Comparison of ENCODE assay signal across 22 cellular contexts in the genomic region with DNA sequence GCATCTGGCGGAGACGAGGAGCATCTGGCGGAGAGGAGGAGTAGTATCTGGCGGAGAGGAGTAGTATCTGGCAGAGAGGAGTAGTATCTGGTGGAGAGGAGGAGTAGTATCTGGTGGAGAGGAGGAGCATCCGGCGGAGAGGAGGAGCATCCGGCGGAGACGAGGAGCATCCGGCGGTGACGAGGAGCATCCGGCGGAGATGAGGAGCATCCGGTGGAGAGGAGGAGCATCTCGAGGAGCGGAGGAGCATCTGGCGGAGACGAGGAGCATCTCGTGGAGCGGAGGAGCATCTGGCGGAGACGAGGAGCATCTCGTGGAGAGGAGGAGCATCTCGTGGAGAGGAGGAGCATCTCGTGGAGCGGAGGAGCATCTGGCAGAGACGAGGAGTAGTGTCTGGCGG. TPM values are rescaled to one million over a fixed set of nuclear protein-coding genes. Genes with fewer than 3 reads are reported as not detected.
"Had no signal": no experiment of that assay in that cellular context is flagged by ENCODE, and none has a peak within 500 bp of the region (broad histone marks: within the 10 kb centered on the region; RNA-seq: fewer than 3 reads in every experiment).

No MANE protein-coding gene starts in this region.

- H3K27ac Mint-ChIP-seq: activated B cell treated with CpG ODN at 0.5 μM for 24 hours; activated naive CD4-positive, alpha-beta T cell treated with anti-CD3 and anti-CD28 coated beads, Interleukin-2, amount 10 ng/mL, durations not matched to agents 7 days and 5 days; activated naive CD8-positive, alpha-beta T cell treated with anti-CD3 and anti-CD28 coated beads, Interleukin-2, amount 50 U/mL, for 24 hours; mesothelial cell of epicardium; nephron had no signal

- DNase-seq: activated B cell treated with CpG ODN at 0.5 μM for 24 hours; activated CD4-positive, alpha-beta T cell treated with anti-CD3 and anti-CD28 coated beads for 4 hours; activated CD4-positive, alpha-beta T cell treated with anti-CD3 and anti-CD28 coated beads, Interleukin-2, amount 50 U/mL, for 48 hours; activated CD8-positive, alpha-beta memory T cell treated with anti-CD3 and anti-CD28 coated beads, Interleukin-2, amount 50 U/mL, for 48 hours; activated effector memory CD4-positive, alpha-beta T cell treated with Interleukin-2 at 50 U/mL for 16 hours; activated naive CD4-positive, alpha-beta T cell treated with anti-CD3 and anti-CD28 coated beads, Interleukin-2, amount 10 ng/mL, durations not matched to agents 7 days and 5 days; activated naive CD8-positive, alpha-beta T cell treated with anti-CD3 and anti-CD28 coated beads, Interleukin-2, amount 50 U/mL, for 24 hours; activated T-cell treated with anti-CD3 and anti-CD28 coated beads, Interleukin-2, amount 50 U/mL, for 48 hours; body of pancreas; effector memory CD4-positive, alpha-beta T cell; islet precursor cell; small intestine; stimulated activated CD4-positive, alpha-beta T cell treated with anti-CD3 and anti-CD28 coated beads, Interleukin-4, amount 100 ng/mL, for 1 hour; stimulated activated naive CD4-positive, alpha-beta T cell treated with Interleukin-2 at 50 U/mL for 16 hours had no signal

- H3K4me3 ChIP-seq: body of pancreas, cardiac muscle cell, esophagus muscularis mucosa, pancreas, upper lobe of left lung had no signal

- H3K4me3 Mint-ChIP-seq: activated B cell treated with CpG ODN at 0.5 μM for 24 hours; activated naive CD4-positive, alpha-beta T cell treated with anti-CD3 and anti-CD28 coated beads, Interleukin-2, amount 10 ng/mL, durations not matched to agents 7 days and 5 days; activated naive CD8-positive, alpha-beta T cell treated with anti-CD3 and anti-CD28 coated beads, Interleukin-2, amount 50 U/mL, for 24 hours; mesothelial cell of epicardium; nephron had no signal

- H3K27me3 Mint-ChIP-seq: activated B cell treated with CpG ODN at 0.5 μM for 24 hours; activated naive CD4-positive, alpha-beta T cell treated with anti-CD3 and anti-CD28 coated beads, Interleukin-2, amount 10 ng/mL, durations not matched to agents 7 days and 5 days; activated naive CD8-positive, alpha-beta T cell treated with anti-CD3 and anti-CD28 coated beads, Interleukin-2, amount 50 U/mL, for 24 hours had no signal

- H3K27me3 ChIP-seq: body of pancreas, cardiac muscle cell, esophagus muscularis mucosa, pancreas, upper lobe of left lung had no signal

- H3K9me3 ChIP-seq: body of pancreas, esophagus muscularis mucosa, pancreas had no signal

- H3K27ac ChIP-seq: body of pancreas, cardiac muscle cell, esophagus muscularis mucosa, pancreas, upper lobe of left lung had no signal

- H3K36me3 ChIP-seq: cardiac muscle cell had no signal

- H3K4me1 ChIP-seq: pancreas had no signal

- H3K4me1 Mint-ChIP-seq: mesothelial cell of epicardium, nephron had no signal

- ATAC-seq: activated naive CD8-positive, alpha-beta T cell treated with anti-CD3 and anti-CD28 coated beads, Interleukin-2, amount 50 U/mL, for 24 hours; body of pancreas; pancreas; sciatic nerve had no signal

RNA-seq across cellular contexts. Expression of gene C13orf46, which starts 18.6 kb away (rescaled TPM):
- total RNA-seq: cardiac muscle cell, SK-MEL-5 had no signal
